ENCODE assay signal across 19 cellular contexts in genomic region chr11:81674211-81674610, GRCh38.
DNase-seq lines count a peak whose midpoint lies in the region; ATAC-seq and TF ChIP-seq lines count a peak whose summit lies in the region.
"Had no signal": no experiment of that assay in that cellular context is flagged by ENCODE, and none has a peak within 500 bp of the region (broad histone marks: within the 10 kb centered on the region; RNA-seq: fewer than 3 reads in every experiment).

No MANE protein-coding gene starts in this region.

- H3K27ac ChIP-seq in CD4-positive, alpha-beta T cell (ENCODE audit: low read depth, low read length), result no peak overlapping the region
- H3K27ac ChIP-seq: gastroesophageal sphincter, left ventricle myocardium inferior had no signal

- no peaks in the 10 kb centered on the region for H3K36me3 Mint-ChIP-seq in CD4-positive, alpha-beta T cell (ENCODE audit: low read depth)
- H3K36me3 Mint-ChIP-seq: activated naive CD4-positive, alpha-beta T cell treated with anti-CD3 and anti-CD28 coated beads, Interleukin-2, amount 10 ng/mL, durations not matched to agents 7 days and 5 days; brain; CD4-positive, alpha-beta memory T cell had no signal

- H3K4me3 Mint-ChIP-seq in CD4-positive, alpha-beta T cell, result no peak overlapping the region
- H3K4me3 Mint-ChIP-seq: activated naive CD4-positive, alpha-beta T cell treated with anti-CD3 and anti-CD28 coated beads, Interleukin-2, amount 10 ng/mL, durations not matched to agents 7 days and 5 days; brain; CD4-positive, alpha-beta memory T cell had no signal

- no peaks in the 10 kb centered on the region for H3K27me3 ChIP-seq in CD4-positive, alpha-beta T cell (ENCODE audit: control insufficient read depth, insufficient read depth, low read length)
- H3K27me3 ChIP-seq: gastroesophageal sphincter had no signal

- POLR2A ChIA-PET in CD4-positive, alpha-beta T cell (lab: Charles Lee), result no interaction called here

- no peak overlapping the region for H3K27ac Mint-ChIP-seq in CD4-positive, alpha-beta T cell
- H3K27ac Mint-ChIP-seq: activated naive CD4-positive, alpha-beta T cell treated with anti-CD3 and anti-CD28 coated beads, Interleukin-2, amount 10 ng/mL, durations not matched to agents 7 days and 5 days; brain; CD4-positive, alpha-beta memory T cell had no signal

- intact Hi-C loops in CD4-positive, alpha-beta T cell (cut with DNase I, micrococcal nuclease), result no loop called here

- peak; percentile 73 for ATAC-seq in GM18867 (IDR thresholded peaks at IDR 0.05; ENCODE audit: unreplicated experiment)
- ATAC-seq in GM21786 (IDR thresholded peaks at IDR 0.05; ENCODE audit: unreplicated experiment), result peak; percentile 58
- ATAC-seq in HG03442 (IDR thresholded peaks at IDR 0.05; ENCODE audit: unreplicated experiment), result peak; percentile 93
- no peak for ATAC-seq in CD4-positive, alpha-beta T cell (ENCODE audit: poor library complexity)
- ATAC-seq: gastroesophageal sphincter, Right ventricle myocardium inferior had no signal

- H3K27me3 Mint-ChIP-seq in CD4-positive, alpha-beta T cell, result no peaks in the 10 kb centered on the region
- H3K27me3 Mint-ChIP-seq: activated naive CD4-positive, alpha-beta T cell treated with anti-CD3 and anti-CD28 coated beads, Interleukin-2, amount 10 ng/mL, durations not matched to agents 7 days and 5 days; brain; CD4-positive, alpha-beta memory T cell had no signal

- CTCF ChIA-PET in CD4-positive, alpha-beta T cell (lab: Charles Lee), result no interaction called here

- no peaks in the 10 kb centered on the region for H3K4me1 Mint-ChIP-seq in CD4-positive, alpha-beta T cell (ENCODE audit: low read depth)
- H3K4me1 Mint-ChIP-seq: activated naive CD4-positive, alpha-beta T cell treated with anti-CD3 and anti-CD28 coated beads, Interleukin-2, amount 10 ng/mL, durations not matched to agents 7 days and 5 days; brain; CD4-positive, alpha-beta memory T cell had no signal

- no peak for TF ChIP-seq CTCF in GM12865 (IDR thresholded peaks at IDR 0.05; ENCODE audit: insufficient read depth, low read depth, low read length, missing control alignments)
- no peak for TF ChIP-seq CTCF in CD4-positive, alpha-beta T cell (IDR thresholded peaks at IDR 0.05)

- DNase-seq in GM12865 (ENCODE audit: low read depth), result peak; percentile 28
- no peak for DNase-seq in NCI-H748 treated with DMSO at 0.1 percent for 48 hours (lab: John Stamatoyannopoulos, UW)
- no peak for DNase-seq in HK-2 (ENCODE audit: unreplicated experiment)
- no peak for DNase-seq in medulla oblongata (ENCODE audit: extremely low spot score)
- DNase-seq in CD4-positive, alpha-beta T cell, result no peak
- DNase-seq: activated CD4-positive, CD25-positive, alpha-beta regulatory T cell; activated naive CD4-positive, alpha-beta T cell treated with anti-CD3 and anti-CD28 coated beads, Interleukin-2, amount 10 ng/mL, durations not matched to agents 7 days and 5 days; CD4-positive, alpha-beta memory T cell; dermis blood vessel endothelial cell; left ventricle myocardium inferior; NCI-H446 treated with DMSO at 0.1 percent for 48 hours; occipital lobe; stimulated activated CD4-positive, alpha-beta T cell treated with anti-CD3 and anti-CD28 coated beads, Interleukin-4, amount 100 ng/mL, for 1 hour had no signal

- H3K9me3 ChIP-seq in CD4-positive, alpha-beta T cell (ENCODE audit: control insufficient read depth, low read length), result no peaks in the 10 kb centered on the region

- peaks cover 7% of the 10 kb centered on the region for H3K9me3 Mint-ChIP-seq in CD4-positive, alpha-beta T cell
- H3K9me3 Mint-ChIP-seq: activated naive CD4-positive, alpha-beta T cell treated with anti-CD3 and anti-CD28 coated beads, Interleukin-2, amount 10 ng/mL, durations not matched to agents 7 days and 5 days had no signal

- no peak overlapping the region for H3K4me3 ChIP-seq in GM12865 (ENCODE audit: low read depth, low read length)
- H3K4me3 ChIP-seq: gastroesophageal sphincter, left ventricle myocardium inferior had no signal
